ENCODE assay signal across 7 cellular contexts in the genomic region with DNA sequence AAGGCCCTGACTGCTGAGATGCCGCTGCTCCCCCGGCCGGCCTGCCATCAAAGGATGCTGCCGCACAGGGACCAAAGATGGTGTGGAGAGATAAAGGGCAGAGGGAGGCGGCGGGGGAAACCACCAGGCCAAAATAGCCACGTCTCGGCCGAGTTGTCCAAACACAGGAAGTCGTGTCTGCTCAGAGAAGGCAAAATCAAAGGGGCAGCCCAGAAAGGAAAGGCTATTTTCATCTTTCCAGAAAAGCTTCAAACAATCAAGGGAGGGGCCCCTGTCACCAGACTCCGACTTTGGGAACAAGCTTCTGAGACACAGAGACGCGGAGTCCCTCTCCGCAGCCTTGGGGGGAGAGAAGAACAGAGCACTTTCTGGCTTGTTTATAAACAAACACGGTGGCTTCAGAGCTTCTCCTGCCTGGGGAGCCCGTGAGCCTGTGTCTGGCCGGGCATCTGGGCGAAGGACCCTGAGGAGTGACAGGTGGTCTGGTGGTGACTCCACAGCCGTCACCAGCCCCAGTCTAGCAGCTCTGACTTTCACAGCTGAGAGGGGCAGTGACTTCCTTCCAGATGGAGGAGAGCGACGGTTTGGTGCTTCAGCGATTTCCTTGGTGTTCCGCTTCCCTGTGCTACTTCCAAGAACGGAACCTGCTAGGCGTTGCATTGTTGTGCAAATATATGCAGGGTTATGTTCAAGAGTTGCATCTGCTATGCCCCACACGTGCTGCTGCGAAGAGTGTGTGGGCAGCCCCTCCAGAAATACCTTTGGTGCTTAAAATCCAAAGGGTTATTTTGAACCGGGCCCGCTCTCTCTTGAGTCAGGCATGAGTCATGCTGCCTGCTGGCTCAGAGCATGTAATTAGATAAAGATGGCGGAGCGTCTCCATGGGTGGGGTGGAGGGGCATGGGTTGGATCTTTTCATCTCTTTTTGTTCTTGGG. TPM values are rescaled to one million over a fixed set of nuclear protein-coding genes. Genes with fewer than 3 reads are reported as not detected.
A peak's percentile ranks its signal among the peaks of the same experiment; 100 is the strongest.
DNase-seq lines count a peak whose midpoint lies in the region; ATAC-seq and TF ChIP-seq lines count a peak whose summit lies in the region.

No MANE protein-coding gene starts in this region.

- ATAC-seq in activated naive CD4-positive, alpha-beta T cell treated with anti-CD3 and anti-CD28 coated beads, Interleukin-2, amount 50 U/mL, for 72 hours = peak; percentile 49 to 79
- ATAC-seq in HG03520 (IDR thresholded peaks at IDR 0.05; ENCODE audit: unreplicated experiment) (no peak), HG02870 (IDR thresholded peaks at IDR 0.05; ENCODE audit: unreplicated experiment) (no peak)

- H3K27ac ChIP-seq in right atrium auricular region (peak overlapping the region; percentile 59 to 79), spleen (peak overlapping the region in 7 of 8 donors; percentile 1 to 62 (median 43))

- intact Hi-C loops in spleen (cut with DNase I; ENCODE audit: low total_unique reads) = no loop called here

- H3K9me3 ChIP-seq in right atrium auricular region = no peaks in the 10 kb centered on the region
- H3K9me3 ChIP-seq in spleen = no peaks in the 10 kb centered on the region

- H3K27me3 ChIP-seq in right atrium auricular region (no peaks in the 10 kb centered on the region), spleen (replicated peaks in 1 of 7) (peaks cover 0 to 83% (median 6%) of the 10 kb centered on the region in 7 donors)

- TF ChIP-seq POLR2A in GM18951 (IDR thresholded peaks at IDR 0.05; ENCODE audit: extremely low read depth, insufficient read depth, insufficient read length) = peak; percentile 20
- no peak for TF ChIP-seq POLR2A in spleen (IDR thresholded peaks at IDR 0.05)

- H3K4me3 ChIP-seq in right atrium auricular region (no peak overlapping the region), spleen (peak overlapping the region in 1 of 8 donors; percentile 24)

- 12 to 17% (median 14%) methylated on average over 30 to 31 of the region's 31 CpGs for WGBS in spleen, 5 donors

- in situ Hi-C loops in GM18951 (cut with MboI; ENCODE audit: low sequenced_read_pairs, unreplicated experiment) = no loop called here

- no peak overlapping the region for H3K27ac Mint-ChIP-seq in activated naive CD4-positive, alpha-beta T cell treated with anti-CD3 and anti-CD28 coated beads, Interleukin-2, amount 50 U/mL, for 72 hours

- DNase-seq in HPDE6-E6E7 (ENCODE audit: extremely low spot score) = peak; percentile 63
- no peak for DNase-seq in activated naive CD4-positive, alpha-beta T cell treated with anti-CD3 and anti-CD28 coated beads, Interleukin-2, amount 50 U/mL, for 72 hours (ENCODE audit: low spot score in 2 of 2)
- peak; percentile 88 for DNase-seq in right atrium auricular region (ENCODE audit: low spot score)
- no peak for DNase-seq in spleen

- no peaks in the 10 kb centered on the region for H3K9me3 Mint-ChIP-seq in activated naive CD4-positive, alpha-beta T cell treated with anti-CD3 and anti-CD28 coated beads, Interleukin-2, amount 50 U/mL, for 72 hours

- peaks cover 0 to 48% of the 10 kb centered on the region in 2 donors for H3K4me1 ChIP-seq in right atrium auricular region
- peaks cover 3 to 26% (median 18%) of the 10 kb centered on the region in 6 donors for H3K4me1 ChIP-seq in spleen

- no peaks in the 10 kb centered on the region for H3K36me3 Mint-ChIP-seq in activated naive CD4-positive, alpha-beta T cell treated with anti-CD3 and anti-CD28 coated beads, Interleukin-2, amount 50 U/mL, for 72 hours

- H3K36me3 ChIP-seq in right atrium auricular region (no peaks in the 10 kb centered on the region), spleen (peaks cover 0 to 30% (median 0%) of the 10 kb centered on the region in 6 donors)

- TF ChIP-seq CTCF in right atrium auricular region (IDR thresholded peaks at IDR 0.05) (no peak), spleen (IDR thresholded peaks at IDR 0.05 in 8 of 11, conservative IDR thresholded peaks at IDR 0.05 in 3 of 11) (no peak)

RNA-seq across cellular contexts. Expression of gene ADAMTSL2, which starts 24.0 kb away (rescaled TPM):
- total RNA-seq in activated naive CD4-positive, alpha-beta T cell treated with anti-CD3 and anti-CD28 coated beads, Interleukin-2, amount 50 U/mL, for 72 hours = 1 to 10 TPM in 1 of 2 donors, under 1 TPM in 1; 0.11 to 1.2 TPM
- total RNA-seq in right atrium auricular region (10 to 100 TPM in 1 of 2 donors, 1 to 10 TPM in 1; 4.9 to 27.7 TPM), spleen (10 to 100 TPM in 1 of 7 donors, 1 to 10 TPM in 6; 1.6 to 10.1 (median 4.1) TPM)
- 10 to 100 TPM in 1 of 3 donors, 1 to 10 TPM in 2; 3.0 to 11.7 (median 4.5) TPM for polyA plus RNA-seq in spleen

RNA-seq across cellular contexts. Expression of gene MYMK, which starts 33.7 kb away (rescaled TPM):
- total RNA-seq in activated naive CD4-positive, alpha-beta T cell treated with anti-CD3 and anti-CD28 coated beads, Interleukin-2, amount 50 U/mL, for 72 hours = not detected
- not detected for total RNA-seq in right atrium auricular region
- not detected for total RNA-seq in spleen
- not detected for polyA plus RNA-seq in spleen

RNA-seq across cellular contexts. Expression of gene FAM163B, which starts 50.7 kb away (rescaled TPM):
- total RNA-seq in activated naive CD4-positive, alpha-beta T cell treated with anti-CD3 and anti-CD28 coated beads, Interleukin-2, amount 50 U/mL, for 72 hours = not detected
- total RNA-seq in right atrium auricular region = 1 to 10 TPM in 1 of 2 donors, not detected in 1; 1.7 TPM
- 1 to 10 TPM in 1 of 7 donors, under 1 TPM in 1, not detected in 5; 0.52 to 1.0 TPM for total RNA-seq in spleen
- polyA plus RNA-seq in spleen = under 1 TPM in 1 of 3 donors, not detected in 2; 0.11 TPM

Comparison
In these comparisons a context has a peak if more than half of its experiments do, and no peak if none do; other contexts are left out.
1. DNase-seq: peak in HPDE6-E6E7 (single experiment) and right atrium auricular region (single experiment); none in activated naive CD4-positive, alpha-beta T cell treated with anti-CD3 and anti-CD28 coated beads, Interleukin-2, amount 50 U/mL, for 72 hours (0 of 2) and spleen (single experiment).
2. ATAC-seq: peak in activated naive CD4-positive, alpha-beta T cell treated with anti-CD3 and anti-CD28 coated beads, Interleukin-2, amount 50 U/mL, for 72 hours (2 of 2); none in HG03520 (single experiment) and HG02870 (single experiment).